In the genomic region with DNA sequence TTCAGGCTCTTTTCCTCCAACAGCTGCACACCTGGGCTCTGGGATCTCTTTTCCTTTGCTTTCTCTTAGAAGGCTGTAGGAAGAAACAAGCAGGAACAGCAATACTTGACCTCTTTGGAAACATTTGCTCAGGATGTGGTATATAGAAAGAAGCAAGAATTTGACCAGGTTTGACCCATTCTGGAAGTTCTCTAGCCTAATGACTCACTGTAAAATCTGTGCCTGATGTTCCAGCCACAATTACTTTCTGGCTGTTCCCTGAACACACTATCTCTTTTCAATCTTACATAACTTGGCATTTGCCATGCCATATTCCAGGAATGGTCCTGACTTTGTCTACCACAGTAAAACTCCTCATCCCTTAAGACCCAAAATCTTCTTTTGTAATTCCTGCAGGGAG, we compare ENCODE assay signal across 25 cellular contexts.
A peak's percentile ranks its signal among the peaks of the same experiment; 100 is the strongest.
DNase-seq lines count a peak whose midpoint lies in the region; ATAC-seq and TF ChIP-seq lines count a peak whose summit lies in the region.
"Had no signal": no experiment of that assay in that cellular context is flagged by ENCODE, and none has a peak within 500 bp of the region (broad histone marks: within the 10 kb centered on the region; RNA-seq: fewer than 3 reads in every experiment).

No MANE protein-coding gene starts in this region.

- H3K27me3 Mint-ChIP-seq in activated T-helper 1 cell treated with anti-CD3 and anti-CD28 coated beads, Interleukin-12 subunit alpha, Interleukin-12 subunit beta, Interleukin-2, Interleukin-4 antibody, amounts not matched to agents 30 ng/mL and 10 ng/mL and 1 ng/mL, durations not matched to agents 14 hours and 24 hours and 36 hours (ENCODE audit: insufficient read depth): no peaks in the 10 kb centered on the region
- H3K27me3 Mint-ChIP-seq: activated naive CD8-positive, alpha-beta T cell treated with anti-CD3 and anti-CD28 coated beads, Interleukin-2, amount 10 ng/mL, durations not matched to agents 7 days and 5 days had no signal

- no peaks in the 10 kb centered on the region for H4K20me1 ChIP-seq in GM23248 (ENCODE audit: insufficient read depth)

- DNase-seq in GM23248 (peak; percentile 53), astrocyte of the hippocampus (ENCODE audit: low read depth, low spot score) (peak; percentile 48), fibroblast of the aortic adventitia (ENCODE audit: low read depth) (peak; percentile 61), SIG-M5 treated with dmso at 0.1 percent for 504 hours (lab: John Stamatoyannopoulos, UW; ENCODE audit: unreplicated experiment) (no peak), activated gamma-delta T cell (lab: John Stamatoyannopoulos, UW) (no peak)
- DNase-seq in activated T-helper 1 cell treated with anti-CD3 and anti-CD28 coated beads, Interleukin-12 subunit alpha, Interleukin-12 subunit beta, Interleukin-2, Interleukin-4 antibody, amounts not matched to agents 30 ng/mL and 10 ng/mL and 1 ng/mL, durations not matched to agents 14 hours and 24 hours and 36 hours (ENCODE audit: low spot score): no peak
- DNase-seq: activated CD4-positive, alpha-beta T cell treated with anti-CD3 and anti-CD28 coated beads for 1 hour; activated CD8-positive, alpha-beta memory T cell treated with anti-CD3 and anti-CD28 coated beads for 24 hours; activated naive CD8-positive, alpha-beta T cell treated with anti-CD3 and anti-CD28 coated beads, Interleukin-2, amount 10 ng/mL, durations not matched to agents 7 days and 5 days; AML-193; central memory CD4-positive, alpha-beta T cell; heart left ventricle; IMR-90; MM.1S; NCI-H146; psoas muscle; Right ventricle myocardium superior; stimulated activated CD4-positive, alpha-beta T cell treated with anti-CD3 and anti-CD28 coated beads, Interleukin-4, amount 100 ng/mL, for 24 hours; T-cell had no signal

- no peaks in the 10 kb centered on the region for H3K9me2 ChIP-seq in GM23248 (ENCODE audit: insufficient read depth)

- H3K27me3 ChIP-seq in GM23248 (replicated peaks; ENCODE audit: insufficient read depth): no peaks in the 10 kb centered on the region
- H3K27me3 ChIP-seq in skeletal muscle satellite cell (ENCODE audit: control insufficient read depth, insufficient read depth, low read length): no peaks in the 10 kb centered on the region
- H3K27me3 ChIP-seq: heart left ventricle, tibial nerve had no signal

- H2AFZ ChIP-seq in GM23248: no peak overlapping the region

- H3K36me3 ChIP-seq in GM23248 (ENCODE audit: low read depth) (no peaks in the 10 kb centered on the region), skeletal muscle satellite cell (ENCODE audit: insufficient read depth, low read length) (no peaks in the 10 kb centered on the region)
- H3K36me3 ChIP-seq: heart left ventricle, tibial nerve had no signal

- no peaks in the 10 kb centered on the region for H3K79me2 ChIP-seq in GM23248 (ENCODE audit: insufficient read depth)

- no peak overlapping the region for H3K27ac ChIP-seq in GM23248
- H3K27ac ChIP-seq: heart left ventricle, HL-60, psoas muscle, tibial nerve had no signal

- no peak for TF ChIP-seq CTCF in fibroblast of the aortic adventitia (IDR thresholded peaks at IDR 0.05; ENCODE audit: insufficient read depth, low read length)

- intact Hi-C loops in activated T-helper 1 cell treated with anti-CD3 and anti-CD28 coated beads, Interleukin-12 subunit alpha, Interleukin-12 subunit beta, Interleukin-2, Interleukin-4 antibody, amounts not matched to agents 30 ng/mL and 10 ng/mL and 1 ng/mL, durations not matched to agents 14 hours and 24 hours and 36 hours (cut with micrococcal nuclease): no loop called here

- no peaks in the 10 kb centered on the region for H3K4me1 Mint-ChIP-seq in activated T-helper 1 cell treated with anti-CD3 and anti-CD28 coated beads, Interleukin-12 subunit alpha, Interleukin-12 subunit beta, Interleukin-2, Interleukin-4 antibody, amounts not matched to agents 30 ng/mL and 10 ng/mL and 1 ng/mL, durations not matched to agents 14 hours and 24 hours and 36 hours (ENCODE audit: low read depth)
- H3K4me1 Mint-ChIP-seq: activated naive CD8-positive, alpha-beta T cell treated with anti-CD3 and anti-CD28 coated beads, Interleukin-2, amount 10 ng/mL, durations not matched to agents 7 days and 5 days; T-cell had no signal

- H3K9me3 ChIP-seq in GM23248 (ENCODE audit: low read depth) (no peaks in the 10 kb centered on the region), skeletal muscle satellite cell (replicated peaks; ENCODE audit: low read length) (no peaks in the 10 kb centered on the region)
- H3K9me3 ChIP-seq: psoas muscle had no signal

- in situ Hi-C loops in GM23248 (cut with MboI): no loop called here

- H3K36me3 Mint-ChIP-seq in activated T-helper 1 cell treated with anti-CD3 and anti-CD28 coated beads, Interleukin-12 subunit alpha, Interleukin-12 subunit beta, Interleukin-2, Interleukin-4 antibody, amounts not matched to agents 30 ng/mL and 10 ng/mL and 1 ng/mL, durations not matched to agents 14 hours and 24 hours and 36 hours (ENCODE audit: low read depth): no peaks in the 10 kb centered on the region
- H3K36me3 Mint-ChIP-seq: activated naive CD8-positive, alpha-beta T cell treated with anti-CD3 and anti-CD28 coated beads, Interleukin-2, amount 10 ng/mL, durations not matched to agents 7 days and 5 days; T-cell had no signal

- H3K9me3 Mint-ChIP-seq in activated T-helper 1 cell treated with anti-CD3 and anti-CD28 coated beads, Interleukin-12 subunit alpha, Interleukin-12 subunit beta, Interleukin-2, Interleukin-4 antibody, amounts not matched to agents 30 ng/mL and 10 ng/mL and 1 ng/mL, durations not matched to agents 14 hours and 24 hours and 36 hours: peaks cover 16% of the 10 kb centered on the region
- H3K9me3 Mint-ChIP-seq: activated naive CD8-positive, alpha-beta T cell treated with anti-CD3 and anti-CD28 coated beads, Interleukin-2, amount 10 ng/mL, durations not matched to agents 7 days and 5 days had no signal

- peaks cover 7% of the 10 kb centered on the region; the same call in 1 of the 2 replicates for H3K4me1 ChIP-seq in GM23248 (ENCODE audit: insufficient read depth)
- H3K4me1 ChIP-seq in skeletal muscle satellite cell (ENCODE audit: control insufficient read depth, insufficient read depth, low read length): peaks cover 20% of the 10 kb centered on the region
- H3K4me1 ChIP-seq: heart left ventricle, psoas muscle, tibial nerve had no signal

- no peak overlapping the region for H3K9ac ChIP-seq in GM23248
- H3K9ac ChIP-seq in skeletal muscle satellite cell (ENCODE audit: low read depth, low read length): no peak overlapping the region

- ATAC-seq in GM18909 (IDR thresholded peaks at IDR 0.05; ENCODE audit: poor library complexity, unreplicated experiment): no peak
- ATAC-seq: heart left ventricle, psoas muscle, T-cell had no signal

- no peak overlapping the region for H3K4me3 ChIP-seq in GM23248
- H3K4me3 ChIP-seq in fibroblast of the aortic adventitia (ENCODE audit: low read depth, low read length): no peak overlapping the region
- H3K4me3 ChIP-seq in skeletal muscle satellite cell (ENCODE audit: low read length): no peak overlapping the region
- H3K4me3 ChIP-seq: heart left ventricle, psoas muscle, tibial nerve had no signal

- H3F3A ChIP-seq in GM23248 (ENCODE audit: insufficient read depth): no peaks in the 10 kb centered on the region

- H3K27ac Mint-ChIP-seq in activated T-helper 1 cell treated with anti-CD3 and anti-CD28 coated beads, Interleukin-12 subunit alpha, Interleukin-12 subunit beta, Interleukin-2, Interleukin-4 antibody, amounts not matched to agents 30 ng/mL and 10 ng/mL and 1 ng/mL, durations not matched to agents 14 hours and 24 hours and 36 hours: no peak overlapping the region
- H3K27ac Mint-ChIP-seq: activated naive CD8-positive, alpha-beta T cell treated with anti-CD3 and anti-CD28 coated beads, Interleukin-2, amount 10 ng/mL, durations not matched to agents 7 days and 5 days; activated T-helper 2 cell treated with anti-CD3 and anti-CD28 coated beads, Interferon-gamma antibody, Interleukin-2, Interleukin-4, amounts not matched to agents 10 μg/mL and 5 μg/mL and 100 μg/mL, durations not matched to agents 14 hours and 24 hours and 36 hours; stimulated activated naive CD8-positive, alpha-beta T cell treated with anti-CD3 and anti-CD28 coated beads, Interleukin-15, Interleukin-2, amounts not matched to agents 100 ng/mL and 50 ng/mL, for 24 hours; T-cell had no signal

- H3K4me2 ChIP-seq in GM23248 (ENCODE audit: unreplicated experiment): no peak overlapping the region
- peak overlapping the region; percentile 21 for H3K4me2 ChIP-seq in skeletal muscle satellite cell (ENCODE audit: low read length)

- no peak overlapping the region for H3K4me3 Mint-ChIP-seq in activated T-helper 1 cell treated with anti-CD3 and anti-CD28 coated beads, Interleukin-12 subunit alpha, Interleukin-12 subunit beta, Interleukin-2, Interleukin-4 antibody, amounts not matched to agents 30 ng/mL and 10 ng/mL and 1 ng/mL, durations not matched to agents 14 hours and 24 hours and 36 hours
- H3K4me3 Mint-ChIP-seq: activated naive CD8-positive, alpha-beta T cell treated with anti-CD3 and anti-CD28 coated beads, Interleukin-2, amount 10 ng/mL, durations not matched to agents 7 days and 5 days; stimulated activated naive CD8-positive, alpha-beta T cell treated with anti-CD3 and anti-CD28 coated beads, Interleukin-15, Interleukin-2, amounts not matched to agents 100 ng/mL and 50 ng/mL, for 24 hours; T-cell had no signal

Comparison
In these comparisons a context has a peak if more than half of its experiments do, and no peak if none do; other contexts are left out.
1. DNase-seq: peak in GM23248 (single experiment), astrocyte of the hippocampus (single experiment) and fibroblast of the aortic adventitia (single experiment); none in SIG-M5 treated with dmso at 0.1 percent for 504 hours (single experiment), activated T-helper 1 cell treated with anti-CD3 and anti-CD28 coated beads, Interleukin-12 subunit alpha, Interleukin-12 subunit beta, Interleukin-2, Interleukin-4 antibody, amounts not matched to agents 30 ng/mL and 10 ng/mL and 1 ng/mL, durations not matched to agents 14 hours and 24 hours and 36 hours (single experiment) and activated gamma-delta T cell (single experiment).